In genomic region chr9:137513136-137513535, GRCh38 we compare ENCODE assay signal across 1 cellular context.
TF ChIP-seq lines count a peak whose summit lies in the region.

No MANE protein-coding gene starts in this region.

TF ChIP-seq in GM12878, 131 proteins besides CTCF, POLR2A, EP300 and RAD21:
- peak; percentile 65 for TF ChIP-seq RUNX3 (IDR thresholded peaks at IDR 0.05; ENCODE audit: low read length)
- TF ChIP-seq DPF2 (IDR thresholded peaks at IDR 0.05), result 0 out of 2 replicates have a peak, but pooled peaks have one; percentile 24
- peak; percentile 74 to 78; a peak in 3 of 4 replicates for TF ChIP-seq IKZF2 (IDR thresholded peaks at IDR 0.05)
- TF ChIP-seq BHLHE40 (IDR thresholded peaks at IDR 0.05; ENCODE audit: borderline replicate concordance in 1 of 2, low read depth in 2 of 2, low read length in 1 of 2), result peak in 1 of 2 experiments; percentile 49; a peak in 1 of 4 replicates
- TF ChIP-seq MEF2A (IDR thresholded peaks at IDR 0.05; ENCODE audit: insufficient read depth, low read depth, low read length), result 0 out of 2 replicates have a peak, but pooled peaks have one; percentile 48
- TF ChIP-seq MTA2 (IDR thresholded peaks at IDR 0.05; ENCODE audit: low read depth), result peak; percentile 39; the same call in 1 of the 2 replicates
- TF ChIP-seq EED (IDR thresholded peaks at IDR 0.05; ENCODE audit: low read depth), result peak; percentile 60; the same call in 1 of the 2 replicates
- peak; percentile 65 for TF ChIP-seq IKZF1 (conservative IDR thresholded peaks at IDR 0.05)
- TF ChIP-seq NFIC (IDR thresholded peaks at IDR 0.05; ENCODE audit: low read depth, low read length), result peak; percentile 34; the same call in 1 of the 2 replicates
- 0 out of 2 replicates have a peak, but pooled peaks have one; percentile 14 for TF ChIP-seq ZNF384 (IDR thresholded peaks at IDR 0.05; ENCODE audit: borderline replicate concordance, low read depth, low read length)
- TF ChIP-seq, protein P1, sequence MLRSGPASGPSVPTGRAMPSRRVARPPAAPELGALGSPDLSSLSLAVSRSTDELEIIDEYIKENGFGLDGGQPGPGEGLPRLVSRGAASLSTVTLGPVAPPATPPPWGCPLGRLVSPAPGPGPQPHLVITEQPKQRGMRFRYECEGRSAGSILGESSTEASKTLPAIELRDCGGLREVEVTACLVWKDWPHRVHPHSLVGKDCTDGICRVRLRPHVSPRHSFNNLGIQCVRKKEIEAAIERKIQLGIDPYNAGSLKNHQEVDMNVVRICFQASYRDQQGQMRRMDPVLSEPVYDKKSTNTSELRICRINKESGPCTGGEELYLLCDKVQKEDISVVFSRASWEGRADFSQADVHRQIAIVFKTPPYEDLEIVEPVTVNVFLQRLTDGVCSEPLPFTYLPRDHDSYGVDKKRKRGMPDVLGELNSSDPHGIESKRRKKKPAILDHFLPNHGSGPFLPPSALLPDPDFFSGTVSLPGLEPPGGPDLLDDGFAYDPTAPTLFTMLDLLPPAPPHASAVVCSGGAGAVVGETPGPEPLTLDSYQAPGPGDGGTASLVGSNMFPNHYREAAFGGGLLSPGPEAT (IDR thresholded peaks at IDR 0.05; ENCODE audit: low read depth), result peak; percentile 36; the same call in 1 of the 2 replicates
- peak; percentile 79 for TF ChIP-seq MEF2B (IDR thresholded peaks at IDR 0.05; ENCODE audit: partially characterized antibody, poor library complexity, severe bottlenecking)
